Comparison of ENCODE assay signal across 3 cellular contexts in genomic region chr17:50588391-50589111, GRCh38.
A peak's percentile ranks its signal among the peaks of the same experiment; 100 is the strongest.
TF ChIP-seq lines count a peak whose summit lies in the region.

No MANE protein-coding gene starts in this region.

TF ChIP-seq in SK-N-SH treated with all-trans-retinoic acid at 6 μM for 48 hours, 23 proteins besides CTCF, POLR2A, EP300 and RAD21:
- TF ChIP-seq CREB5 (CRISPR knock-in tag; IDR thresholded peaks at IDR 0.05; ENCODE audit: low read depth) (no peak), ZNF70 (CRISPR knock-in tag; IDR thresholded peaks at IDR 0.05) (no peak), PPARA (CRISPR knock-in tag; IDR thresholded peaks at IDR 0.05; ENCODE audit: borderline replicate concordance) (no peak)
- TF ChIP-seq, protein P1, sequence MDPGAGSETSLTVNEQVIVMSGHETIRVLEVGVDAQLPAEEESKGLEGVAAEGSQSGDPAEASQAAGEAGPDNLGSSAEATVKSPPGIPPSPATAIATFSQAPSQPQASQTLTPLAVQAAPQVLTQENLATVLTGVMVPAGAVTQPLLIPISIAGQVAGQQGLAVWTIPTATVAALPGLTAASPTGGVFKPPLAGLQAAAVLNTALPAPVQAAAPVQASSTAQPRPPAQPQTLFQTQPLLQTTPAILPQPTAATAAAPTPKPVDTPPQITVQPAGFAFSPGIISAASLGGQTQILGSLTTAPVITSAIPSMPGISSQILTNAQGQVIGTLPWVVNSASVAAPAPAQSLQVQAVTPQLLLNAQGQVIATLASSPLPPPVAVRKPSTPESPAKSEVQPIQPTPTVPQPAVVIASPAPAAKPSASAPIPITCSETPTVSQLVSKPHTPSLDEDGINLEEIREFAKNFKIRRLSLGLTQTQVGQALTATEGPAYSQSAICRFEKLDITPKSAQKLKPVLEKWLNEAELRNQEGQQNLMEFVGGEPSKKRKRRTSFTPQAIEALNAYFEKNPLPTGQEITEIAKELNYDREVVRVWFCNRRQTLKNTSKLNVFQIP (CRISPR knock-in tag; IDR thresholded peaks at IDR 0.05; ENCODE audit: borderline replicate concordance, low read depth), result no peak

TF ChIP-seq in SK-N-SH, 30 proteins besides CTCF, POLR2A, EP300 and RAD21:
- TF ChIP-seq CHD2 (IDR thresholded peaks at IDR 0.05; ENCODE audit: low read length, partially characterized antibody) (no peak), TCF12 (IDR thresholded peaks at IDR 0.05) (no peak), EZH2phosphoT487 (IDR thresholded peaks at IDR 0.05; ENCODE audit: borderline replicate concordance, low read depth) (no peak), ELF1 (IDR thresholded peaks at IDR 0.05) (no peak), FOXJ3 (CRISPR knock-in tag; IDR thresholded peaks at IDR 0.05) (no peak), MXI1 (IDR thresholded peaks at IDR 0.05; ENCODE audit: low read depth, low read length) (no peak), GABPA (IDR thresholded peaks at IDR 0.05; ENCODE audit: low read depth) (no peak), SMC3 (IDR thresholded peaks at IDR 0.05; ENCODE audit: low read depth, low read length) (no peak)
- TF ChIP-seq, protein P2, sequence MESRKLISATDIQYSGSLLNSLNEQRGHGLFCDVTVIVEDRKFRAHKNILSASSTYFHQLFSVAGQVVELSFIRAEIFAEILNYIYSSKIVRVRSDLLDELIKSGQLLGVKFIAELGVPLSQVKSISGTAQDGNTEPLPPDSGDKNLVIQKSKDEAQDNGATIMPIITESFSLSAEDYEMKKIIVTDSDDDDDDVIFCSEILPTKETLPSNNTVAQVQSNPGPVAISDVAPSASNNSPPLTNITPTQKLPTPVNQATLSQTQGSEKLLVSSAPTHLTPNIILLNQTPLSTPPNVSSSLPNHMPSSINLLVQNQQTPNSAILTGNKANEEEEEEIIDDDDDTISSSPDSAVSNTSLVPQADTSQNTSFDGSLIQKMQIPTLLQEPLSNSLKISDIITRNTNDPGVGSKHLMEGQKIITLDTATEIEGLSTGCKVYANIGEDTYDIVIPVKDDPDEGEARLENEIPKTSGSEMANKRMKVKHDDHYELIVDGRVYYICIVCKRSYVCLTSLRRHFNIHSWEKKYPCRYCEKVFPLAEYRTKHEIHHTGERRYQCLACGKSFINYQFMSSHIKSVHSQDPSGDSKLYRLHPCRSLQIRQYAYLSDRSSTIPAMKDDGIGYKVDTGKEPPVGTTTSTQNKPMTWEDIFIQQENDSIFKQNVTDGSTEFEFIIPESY (IDR thresholded peaks at IDR 0.05; ENCODE audit: borderline replicate concordance, low read depth), result no peak
- TF ChIP-seq, protein P3, sequence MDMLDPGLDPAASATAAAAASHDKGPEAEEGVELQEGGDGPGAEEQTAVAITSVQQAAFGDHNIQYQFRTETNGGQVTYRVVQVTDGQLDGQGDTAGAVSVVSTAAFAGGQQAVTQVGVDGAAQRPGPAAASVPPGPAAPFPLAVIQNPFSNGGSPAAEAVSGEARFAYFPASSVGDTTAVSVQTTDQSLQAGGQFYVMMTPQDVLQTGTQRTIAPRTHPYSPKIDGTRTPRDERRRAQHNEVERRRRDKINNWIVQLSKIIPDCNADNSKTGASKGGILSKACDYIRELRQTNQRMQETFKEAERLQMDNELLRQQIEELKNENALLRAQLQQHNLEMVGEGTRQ (IDR thresholded peaks at IDR 0.05; ENCODE audit: borderline replicate concordance, low read depth, low read length), result no peak

TF ChIP-seq in HepG2, 621 proteins besides CTCF, POLR2A, EP300 and RAD21:
- TF ChIP-seq ZNF335 (CRISPR knock-in tag; IDR thresholded peaks at IDR 0.05) (peak; percentile 80), AHR (CRISPR knock-in tag; IDR thresholded peaks at IDR 0.05) (no peak)
TF ChIP-seq in HepG2: peak in this region for 1.
